20 cellular contexts compared by ENCODE assay signal in genomic region chr2:43566461-43566729, GRCh38. TPM values are rescaled to one million over a fixed set of nuclear protein-coding genes. Genes with fewer than 3 reads are reported as not detected.
DNase-seq lines count a peak whose midpoint lies in the region; ATAC-seq and TF ChIP-seq lines count a peak whose summit lies in the region.
"Had no signal": no experiment of that assay in that cellular context is flagged by ENCODE, and none has a peak within 500 bp of the region (broad histone marks: within the 10 kb centered on the region; RNA-seq: fewer than 3 reads in every experiment).

No MANE protein-coding gene starts in this region.

- H3K27ac Mint-ChIP-seq in activated CD4-positive, alpha-beta T cell treated with anti-CD3 and anti-CD28 coated beads, Interleukin-2, amount 10 ng/mL, durations not matched to agents 24 days and 14 days: no peak overlapping the region
- H3K27ac Mint-ChIP-seq in activated CD4-positive, alpha-beta T cell treated with anti-CD3 and anti-CD28 coated beads for 36 hours: no peak overlapping the region
- peak overlapping the region; percentile 22 for H3K27ac Mint-ChIP-seq in activated naive CD8-positive, alpha-beta T cell treated with anti-CD3 and anti-CD28 coated beads, Interleukin-2, amount 50 U/mL, for 24 hours
- H3K27ac Mint-ChIP-seq: GM23338, type B pancreatic cell had no signal

- peak overlapping the region; percentile 40 for H3K4me3 Mint-ChIP-seq in activated CD4-positive, alpha-beta T cell treated with anti-CD3 and anti-CD28 coated beads, Interleukin-2, amount 10 ng/mL, durations not matched to agents 24 days and 14 days
- no peak overlapping the region for H3K4me3 Mint-ChIP-seq in activated CD4-positive, alpha-beta T cell treated with anti-CD3 and anti-CD28 coated beads for 36 hours
- H3K4me3 Mint-ChIP-seq in activated naive CD8-positive, alpha-beta T cell treated with anti-CD3 and anti-CD28 coated beads, Interleukin-2, amount 50 U/mL, for 24 hours: no peak overlapping the region
- H3K4me3 Mint-ChIP-seq: GM23338, type B pancreatic cell had no signal

- no peaks in the 10 kb centered on the region for H3K9me3 Mint-ChIP-seq in activated CD4-positive, alpha-beta T cell treated with anti-CD3 and anti-CD28 coated beads, Interleukin-2, amount 10 ng/mL, durations not matched to agents 24 days and 14 days
- no peaks in the 10 kb centered on the region for H3K9me3 Mint-ChIP-seq in activated CD4-positive, alpha-beta T cell treated with anti-CD3 and anti-CD28 coated beads for 36 hours (ENCODE audit: low read depth)
- H3K9me3 Mint-ChIP-seq in activated naive CD8-positive, alpha-beta T cell treated with anti-CD3 and anti-CD28 coated beads, Interleukin-2, amount 50 U/mL, for 24 hours: no peaks in the 10 kb centered on the region
- H3K9me3 Mint-ChIP-seq: GM23338, IgD-negative memory B cell, type B pancreatic cell had no signal

- peaks cover 3 to 18% (median 8%) of the 10 kb centered on the region in 6 donors for H3K4me1 ChIP-seq in spleen
- H3K4me1 ChIP-seq in hepatocyte (ENCODE audit: insufficient read depth): no peaks in the 10 kb centered on the region
- H3K4me1 ChIP-seq: esophagus squamous epithelium, right atrium auricular region had no signal

- H2AFZ ChIP-seq in hepatocyte: no peak overlapping the region
- H2AFZ ChIP-seq: GM23338 had no signal

- H3K9me2 ChIP-seq in hepatocyte (replicated peaks; ENCODE audit: insufficient read depth): no peaks in the 10 kb centered on the region

- no peaks in the 10 kb centered on the region for H3K27me3 ChIP-seq in spleen (replicated peaks in 1 of 7)
- H3K27me3 ChIP-seq in hepatocyte: no peaks in the 10 kb centered on the region
- H3K27me3 ChIP-seq: right atrium auricular region had no signal

- no peak for ATAC-seq in activated CD4-positive, alpha-beta T cell treated with anti-CD3 and anti-CD28 coated beads for 36 hours
- ATAC-seq in GM19043 (IDR thresholded peaks at IDR 0.05; ENCODE audit: low read depth, unreplicated experiment): peak; percentile 28
- peak; percentile 26 for ATAC-seq in HG03159 (IDR thresholded peaks at IDR 0.05; ENCODE audit: unreplicated experiment)
- no peak for ATAC-seq in activated naive CD8-positive, alpha-beta T cell treated with anti-CD3 and anti-CD28 coated beads, Interleukin-2, amount 50 U/mL, for 24 hours
- ATAC-seq: GM23338, left ventricle myocardium superior had no signal

- H3K36me3 Mint-ChIP-seq in activated CD4-positive, alpha-beta T cell treated with anti-CD3 and anti-CD28 coated beads, Interleukin-2, amount 10 ng/mL, durations not matched to agents 24 days and 14 days (ENCODE audit: low read depth): peaks cover 62% of the 10 kb centered on the region
- H3K36me3 Mint-ChIP-seq in activated CD4-positive, alpha-beta T cell treated with anti-CD3 and anti-CD28 coated beads for 36 hours (ENCODE audit: low read depth): peaks cover 59% of the 10 kb centered on the region
- peaks cover 58% of the 10 kb centered on the region for H3K36me3 Mint-ChIP-seq in activated naive CD8-positive, alpha-beta T cell treated with anti-CD3 and anti-CD28 coated beads, Interleukin-2, amount 50 U/mL, for 24 hours (ENCODE audit: low read depth)

- intact Hi-C loops in activated CD4-positive, alpha-beta T cell treated with anti-CD3 and anti-CD28 coated beads, Interleukin-2, amount 10 ng/mL, durations not matched to agents 24 days and 14 days (cut with micrococcal nuclease): no loop called here
- intact Hi-C loops in activated CD4-positive, alpha-beta T cell treated with anti-CD3 and anti-CD28 coated beads for 36 hours (cut with DNase I, micrococcal nuclease): no loop called here
- intact Hi-C loops in spleen (cut with DNase I; ENCODE audit: low total_unique reads): no loop called here

- H3K36me3 ChIP-seq in spleen (peaks cover 0 to 94% (median 38%) of the 10 kb centered on the region in 6 donors), hepatocyte (replicated peaks; ENCODE audit: insufficient read depth, low read depth) (peaks cover 3% of the 10 kb centered on the region)

- peak overlapping the region in 2 of 8 donors; percentile 37 to 43 for H3K27ac ChIP-seq in spleen
- no peak overlapping the region for H3K27ac ChIP-seq in hepatocyte
- H3K27ac ChIP-seq: C4-2B, right atrium auricular region had no signal

- no peak for DNase-seq in activated CD4-positive, alpha-beta T cell treated with anti-CD3 and anti-CD28 coated beads, Interleukin-2, amount 10 ng/mL, durations not matched to agents 24 days and 14 days
- DNase-seq in activated CD4-positive, alpha-beta T cell treated with anti-CD3 and anti-CD28 coated beads for 36 hours: no peak
- no peak for DNase-seq in activated naive CD8-positive, alpha-beta T cell treated with anti-CD3 and anti-CD28 coated beads, Interleukin-2, amount 50 U/mL, for 24 hours
- DNase-seq in spleen (no peak), dedifferentiated amniotic fluid mesenchymal stem cell (ENCODE audit: extremely low spot score) (no peak), hepatocyte (ENCODE audit: low spot score) (no peak)
- DNase-seq: activated effector memory CD4-positive, alpha-beta T cell treated with anti-CD3 and anti-CD28 coated beads, Interleukin-2, amount 50 U/mL, for 16 hours; caudate nucleus; effector CD4-positive, alpha-beta T cell; esophagus squamous epithelium; left ventricle myocardium superior; NCI-H1930; NCI-H446 treated with DMSO at 0.1 percent for 48 hours had no signal

- H3K79me2 ChIP-seq in hepatocyte: no peaks in the 10 kb centered on the region

- H3K4me2 ChIP-seq in hepatocyte: no peak overlapping the region
- H3K4me2 ChIP-seq: GM23338 had no signal

- H3K9me3 ChIP-seq in spleen (no peaks in the 10 kb centered on the region), hepatocyte (ENCODE audit: low read depth) (no peaks in the 10 kb centered on the region)
- H3K9me3 ChIP-seq: esophagus squamous epithelium, right atrium auricular region had no signal

- TF ChIP-seq POLR2A in spleen (IDR thresholded peaks at IDR 0.05): no peak

- H4K20me1 ChIP-seq in hepatocyte (ENCODE audit: insufficient read depth, poor library complexity, severe bottlenecking): no peaks in the 10 kb centered on the region

- TF ChIP-seq CTCF in spleen (IDR thresholded peaks at IDR 0.05 in 8 of 11, conservative IDR thresholded peaks at IDR 0.05 in 3 of 11): no peak
- no peak for TF ChIP-seq CTCF in hepatocyte (IDR thresholded peaks at IDR 0.05; ENCODE audit: poor library complexity)

- peaks cover 52% of the 10 kb centered on the region for H3K4me1 Mint-ChIP-seq in activated CD4-positive, alpha-beta T cell treated with anti-CD3 and anti-CD28 coated beads, Interleukin-2, amount 10 ng/mL, durations not matched to agents 24 days and 14 days
- peaks cover 67% of the 10 kb centered on the region for H3K4me1 Mint-ChIP-seq in activated CD4-positive, alpha-beta T cell treated with anti-CD3 and anti-CD28 coated beads for 36 hours
- H3K4me1 Mint-ChIP-seq in activated naive CD8-positive, alpha-beta T cell treated with anti-CD3 and anti-CD28 coated beads, Interleukin-2, amount 50 U/mL, for 24 hours: peaks cover 55% of the 10 kb centered on the region

- POLR2A ChIA-PET in activated CD4-positive, alpha-beta T cell treated with anti-CD3 and anti-CD28 coated beads for 36 hours (lab: Charles Lee): interaction anchor here (0.6 kb wide), 1 partner anchor 1771 kb away, joined by 8 read pairs; no protein-coding TSS in a partner anchor

- no peaks in the 10 kb centered on the region for H3K27me3 Mint-ChIP-seq in activated CD4-positive, alpha-beta T cell treated with anti-CD3 and anti-CD28 coated beads, Interleukin-2, amount 10 ng/mL, durations not matched to agents 24 days and 14 days
- H3K27me3 Mint-ChIP-seq in activated CD4-positive, alpha-beta T cell treated with anti-CD3 and anti-CD28 coated beads for 36 hours: no peaks in the 10 kb centered on the region
- no peaks in the 10 kb centered on the region for H3K27me3 Mint-ChIP-seq in activated naive CD8-positive, alpha-beta T cell treated with anti-CD3 and anti-CD28 coated beads, Interleukin-2, amount 50 U/mL, for 24 hours
- H3K27me3 Mint-ChIP-seq: IgD-negative memory B cell, type B pancreatic cell had no signal

- H3K4me3 ChIP-seq in spleen: no peak overlapping the region
- no peak overlapping the region for H3K4me3 ChIP-seq in hepatocyte
- H3K4me3 ChIP-seq: esophagus squamous epithelium, GM23338, right atrium auricular region had no signal

- CTCF ChIA-PET in activated CD4-positive, alpha-beta T cell treated with anti-CD3 and anti-CD28 coated beads for 36 hours (lab: Charles Lee): interaction anchor here (0.8 to 7.6 kb wide), 3 partner anchors 11 to 618 kb away, joined by 3 to 54 read pairs (median 3); no protein-coding TSS in a partner anchor

RNA-seq across cellular contexts. Expression of gene THADA, which starts 29.4 kb away (rescaled TPM):
- total RNA-seq in activated CD4-positive, alpha-beta T cell treated with anti-CD3 and anti-CD28 coated beads, Interleukin-2, amount 10 ng/mL, durations not matched to agents 24 days and 14 days: 41.6 and 55.4 TPM in 2 replicates
- total RNA-seq in activated CD4-positive, alpha-beta T cell treated with anti-CD3 and anti-CD28 coated beads for 36 hours: 10 to 100 TPM; 32.5 to 36.6 TPM
- total RNA-seq in spleen (10 to 100 TPM; 37.0 to 51.3 (median 43.5) TPM), hepatocyte (18.8 and 19.8 TPM in 2 replicates)
- polyA plus RNA-seq in spleen (10 to 100 TPM; 14.2 to 16.2 (median 15.5) TPM), hepatocyte (10.8 and 14.4 TPM in 2 replicates)

Comparison
In these comparisons a context has a peak if more than half of its experiments do, and no peak if none do; other contexts are left out.
1. ATAC-seq: peak in GM19043 (single experiment) and HG03159 (single experiment); none in activated CD4-positive, alpha-beta T cell treated with anti-CD3 and anti-CD28 coated beads for 36 hours (single experiment) and activated naive CD8-positive, alpha-beta T cell treated with anti-CD3 and anti-CD28 coated beads, Interleukin-2, amount 50 U/mL, for 24 hours (single experiment).